In the genomic region with DNA sequence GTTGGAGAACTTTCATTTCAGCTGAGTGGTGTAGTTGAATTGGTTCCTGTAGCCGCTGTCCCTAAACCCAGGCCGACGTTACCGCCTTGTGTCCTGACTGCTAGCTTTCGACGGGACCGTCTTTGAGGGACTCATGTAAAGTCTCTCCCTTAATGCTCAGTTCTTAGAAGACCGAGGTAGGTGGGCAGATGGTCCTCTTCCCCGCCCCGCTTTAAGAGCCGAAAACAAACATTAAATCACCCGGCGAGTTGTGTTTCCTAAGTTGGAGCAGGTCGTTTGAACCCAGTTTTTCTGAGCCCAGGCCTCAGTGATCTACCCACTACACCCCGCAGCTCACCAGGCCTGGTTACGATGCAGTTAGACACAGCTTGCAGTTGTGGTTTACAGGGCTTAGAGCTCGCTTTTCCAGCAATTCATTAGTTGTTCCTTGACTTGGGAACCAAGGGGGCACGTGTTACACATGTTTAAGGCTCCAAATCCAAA, we compare ENCODE assay signal across 8 cellular contexts. TPM values are rescaled to one million over a fixed set of nuclear protein-coding genes. Genes with fewer than 3 reads are reported as not detected.
DNase-seq lines count a peak whose midpoint lies in the region; ATAC-seq and TF ChIP-seq lines count a peak whose summit lies in the region.

No MANE protein-coding gene starts in this region.

- H3K36me3 ChIP-seq in SJSA1 (peaks cover 23% of the 10 kb centered on the region), mammary epithelial cell (ENCODE audit: insufficient read depth, low read length) (no peaks in the 10 kb centered on the region), kidney epithelial cell (ENCODE audit: control insufficient read depth, insufficient read depth, low read length) (peaks cover 1% of the 10 kb centered on the region)

- peaks cover 11% of the 10 kb centered on the region for H3K36me3 Mint-ChIP-seq in stimulated activated memory B cell treated with anti-CD40 and anti-IgM and Interleukin-4, amounts not matched to agents 10 μg/mL and 1 μg/mL and 100 μg/mL, for 72 hours

- H3K27ac Mint-ChIP-seq in stimulated activated memory B cell treated with anti-CD40 and anti-IgM and Interleukin-4, amounts not matched to agents 10 μg/mL and 1 μg/mL and 100 μg/mL, for 72 hours: peak overlapping the region; percentile 91

- H3K9me3 ChIP-seq in SJSA1 (replicated peaks): no peaks in the 10 kb centered on the region
- H3K9me3 ChIP-seq in mammary epithelial cell (replicated peaks; ENCODE audit: insufficient read depth, low read length): no peaks in the 10 kb centered on the region

- H2AFZ ChIP-seq in mammary epithelial cell (ENCODE audit: low read depth, low read length): peak overlapping the region; percentile 99

- H3K4me3 Mint-ChIP-seq in stimulated activated memory B cell treated with anti-CD40 and anti-IgM and Interleukin-4, amounts not matched to agents 10 μg/mL and 1 μg/mL and 100 μg/mL, for 72 hours: peak overlapping the region; percentile 86

- H3K4me1 ChIP-seq in SJSA1 (replicated peaks) (peaks cover 35% of the 10 kb centered on the region), mammary epithelial cell (ENCODE audit: insufficient read depth, low read length) (peaks cover 6% of the 10 kb centered on the region)

- H3K27me3 ChIP-seq in SJSA1 (replicated peaks) (no peaks in the 10 kb centered on the region), mammary epithelial cell (ENCODE audit: insufficient read depth, low read length) (no peaks in the 10 kb centered on the region), kidney epithelial cell (ENCODE audit: control insufficient read depth, insufficient read depth, low read length) (no peaks in the 10 kb centered on the region)

- in situ Hi-C loops in mammary epithelial cell (cut with MboI; ENCODE audit: low sequenced_read_pairs in 2 of 2): no loop called here

- H3K4me1 Mint-ChIP-seq in stimulated activated memory B cell treated with anti-CD40 and anti-IgM and Interleukin-4, amounts not matched to agents 10 μg/mL and 1 μg/mL and 100 μg/mL, for 72 hours: peaks cover 43% of the 10 kb centered on the region

- H3K27me3 Mint-ChIP-seq in stimulated activated memory B cell treated with anti-CD40 and anti-IgM and Interleukin-4, amounts not matched to agents 10 μg/mL and 1 μg/mL and 100 μg/mL, for 72 hours: no peaks in the 10 kb centered on the region

- ATAC-seq in GM19025 (IDR thresholded peaks at IDR 0.05; ENCODE audit: low read depth, unreplicated experiment) (peak; percentile 7), HG03175 (IDR thresholded peaks at IDR 0.05; ENCODE audit: unreplicated experiment) (peak; percentile 26)
- peak; percentile 52 for ATAC-seq in stimulated activated memory B cell treated with anti-CD40 and anti-IgM and Interleukin-4, amounts not matched to agents 10 μg/mL and 1 μg/mL and 100 μg/mL, for 72 hours

- peak overlapping the region; percentile 90 for H3K4me2 ChIP-seq in mammary epithelial cell (ENCODE audit: insufficient read depth, low read depth, low read length)

- no peak for TF ChIP-seq CTCF in mammary epithelial cell (conservative IDR thresholded peaks at IDR 0.05 in 1 of 2, IDR thresholded peaks at IDR 0.05 in 1 of 2; ENCODE audit: extremely low read depth in 1 of 2, insufficient read depth in 1 of 2, low read depth in 1 of 2, low read length in 2 of 2)
- no peak for TF ChIP-seq CTCF in kidney epithelial cell (IDR thresholded peaks at IDR 0.05; ENCODE audit: insufficient read depth, low read length, poor library complexity, severe bottlenecking)

- H3K4me3 ChIP-seq in SJSA1 (peak overlapping the region; percentile 87), mammary epithelial cell (replicated peaks in 1 of 3; ENCODE audit: insufficient read depth in 1 of 3, low read depth in 2 of 3, low read length in 3 of 3) (peak overlapping the region; percentile 66 to 95 (median 91)), kidney epithelial cell (ENCODE audit: low read depth, low read length) (peak overlapping the region; percentile 96)

- WGBS in mammary epithelial cell (ENCODE audit: low coverage, missing lambda C conversion rate): under 1% methylated on average over 14 of the region's 18 CpGs

- H4K20me1 ChIP-seq in mammary epithelial cell (ENCODE audit: insufficient read depth, low read length): no peaks in the 10 kb centered on the region

- dilution Hi-C loops in mammary epithelial cell (cut with HindIII; ENCODE audit: low sequenced_read_pairs): no loop called here

- H3K79me2 ChIP-seq in mammary epithelial cell (ENCODE audit: insufficient read depth, low read length): peaks cover 49% of the 10 kb centered on the region

- peak overlapping the region; percentile 92 for H3K9ac ChIP-seq in mammary epithelial cell (ENCODE audit: insufficient read depth, low read length)

- CTCF ChIA-PET in mammary epithelial cell (lab: Charles Lee; ENCODE audit: low non-redundant PET): no interaction called here

- intact Hi-C loops in mammary epithelial cell (cut with micrococcal nuclease): no loop called here

- BruUV-seq in mammary epithelial cell (replicated peaks; lab: Mats Ljungman, UMichigan): TSS peak; percentile 38

- H3K27ac ChIP-seq in SJSA1 (peak overlapping the region; percentile 96), mammary epithelial cell (ENCODE audit: insufficient read depth, low read depth, low read length) (peak overlapping the region; percentile 83)

- DNase-seq in CMK (ENCODE audit: low read depth) (peak; percentile 2), SJSA1 (ENCODE audit: low read depth in 1 of 2, low spot score in 2 of 2) (peak in 1 of 2 experiments; percentile 58), mammary epithelial cell (peak; percentile 42), kidney epithelial cell (ENCODE audit: low read depth) (no peak), superior temporal gyrus (ENCODE audit: extremely low spot score) (no peak)

- no peaks in the 10 kb centered on the region for H3K9me3 Mint-ChIP-seq in stimulated activated memory B cell treated with anti-CD40 and anti-IgM and Interleukin-4, amounts not matched to agents 10 μg/mL and 1 μg/mL and 100 μg/mL, for 72 hours

RNA-seq across cellular contexts. Expression of a gene that starts 0.7 kb away (rescaled TPM):
- 117 and 143 TPM in 2 replicates for total RNA-seq in SJSA1 (2014; rRNA removed; shearing (Covaris generic))
- 10 to 100 TPM; 32.8 to 36.2 TPM for total RNA-seq in mammary epithelial cell
- polyA plus RNA-seq in mammary epithelial cell: 20.9 TPM
- polyA minus RNA-seq in mammary epithelial cell: 109 TPM
- total RNA-seq in kidney epithelial cell: 25.5 and 47.7 TPM in 2 replicates

Comparison
In these comparisons a context has a peak if more than half of its experiments do, and no peak if none do; other contexts are left out.
1. DNase-seq: peak in CMK (single experiment) and mammary epithelial cell (single experiment); none in kidney epithelial cell (single experiment) and superior temporal gyrus (single experiment).
2. Peak in every context shown above with its lines, with median percentiles within 50 percentile points of each other: ATAC-seq and H3K4me3 ChIP-seq.